Comparison of ENCODE assay signal across 8 cellular contexts in the genomic region with DNA sequence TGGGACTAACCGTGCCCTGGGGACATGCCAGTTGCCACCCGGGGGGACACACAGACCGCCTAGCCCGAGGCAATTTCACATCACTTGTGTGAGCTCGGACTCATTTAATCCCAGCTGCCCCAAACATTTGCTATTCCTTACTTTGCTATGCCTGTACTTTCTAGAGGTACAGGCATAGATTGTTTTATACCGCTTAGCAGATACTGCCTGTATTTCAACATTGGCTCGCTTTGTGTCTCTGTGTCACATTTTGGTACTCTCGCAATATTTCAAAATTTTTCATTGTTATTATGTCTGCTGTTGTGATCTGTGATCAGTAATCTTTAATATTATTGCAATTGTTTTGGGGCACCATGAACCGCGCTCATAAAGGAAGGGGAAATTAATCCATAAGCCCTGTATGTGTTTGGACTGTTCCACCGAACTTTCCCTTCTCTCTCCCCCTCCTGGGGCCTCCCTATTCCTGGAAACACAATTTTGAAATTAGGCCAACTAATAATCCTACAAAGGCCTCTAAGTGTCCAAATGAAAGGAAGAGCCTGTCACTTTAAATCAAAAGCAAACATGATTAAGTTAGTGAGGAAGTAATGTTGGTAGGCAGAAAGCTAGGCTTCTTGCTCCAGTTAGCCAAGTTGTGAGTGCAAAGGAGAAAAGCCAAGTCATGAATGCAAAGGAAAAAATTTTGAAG. TPM values are rescaled to one million over a fixed set of nuclear protein-coding genes. Genes with fewer than 3 reads are reported as not detected.
DNase-seq lines count a peak whose midpoint lies in the region; ATAC-seq, FAIRE-seq and TF ChIP-seq lines count a peak whose summit lies in the region.

No MANE protein-coding gene starts in this region.

- no peak for FAIRE-seq in RCC 7860 (lab: Jason Lieb, UNC)

- peak; percentile 14 for DNase-seq in myocyte (ENCODE audit: low read depth)
- no peak for DNase-seq in GM20000 (ENCODE audit: low spot score)
- DNase-seq in GDM1 (lab: John Stamatoyannopoulos, UW): no peak
- DNase-seq in KG1 (lab: John Stamatoyannopoulos, UW): no peak
- DNase-seq in RCC 7860 (ENCODE audit: low spot score): no peak

- no peaks in the 10 kb centered on the region for H4K20me1 ChIP-seq in OCI-LY3 (ENCODE audit: insufficient read depth, low read length)

- H3K27me3 ChIP-seq in OCI-LY3 (ENCODE audit: low read depth, low read length) (no peaks in the 10 kb centered on the region), duodenal mucosa (ENCODE audit: control insufficient read depth in 1 of 2, insufficient read depth in 2 of 2, low read length in 2 of 2) (no peaks in the 10 kb centered on the region)

- H3K4me3 ChIP-seq in OCI-LY3 (ENCODE audit: low read length) (peak overlapping the region; percentile 89), duodenal mucosa (ENCODE audit: low read depth in 1 of 2, low read length in 2 of 2) (peak overlapping the region; percentile 84 to 87)

- TF ChIP-seq CTCF in OCI-LY3 (IDR thresholded peaks at IDR 0.05; ENCODE audit: low read depth, low read length) (no peak), GM20000 (IDR thresholded peaks at IDR 0.05; ENCODE audit: extremely low read depth, missing control alignments) (no peak)

- H3K36me3 ChIP-seq in OCI-LY3 (replicated peaks; ENCODE audit: low read depth, low read length): peaks cover 4% of the 10 kb centered on the region
- peaks cover 5 to 6% of the 10 kb centered on the region in 2 donors for H3K36me3 ChIP-seq in duodenal mucosa (ENCODE audit: control insufficient read depth in 1 of 2, insufficient read depth in 2 of 2, low read length in 2 of 2)

- H2AFZ ChIP-seq in OCI-LY3 (ENCODE audit: low read depth, low read length): peak overlapping the region; percentile 78

- peaks cover 10% of the 10 kb centered on the region; the same call in 1 of the 2 replicates for H3K79me2 ChIP-seq in OCI-LY3 (ENCODE audit: low read length)

- H3K9me3 ChIP-seq in OCI-LY3 (ENCODE audit: insufficient read depth, low read length): no peaks in the 10 kb centered on the region
- H3K9me3 ChIP-seq in duodenal mucosa (ENCODE audit: control insufficient read depth in 1 of 2, low read length in 2 of 2): no peaks in the 10 kb centered on the region

- H3K9ac ChIP-seq in OCI-LY3 (ENCODE audit: low read length) (peak overlapping the region; percentile 88), duodenal mucosa (ENCODE audit: low read depth in 1 of 2, low read length in 2 of 2) (peak overlapping the region; percentile 71 to 82)

- peak overlapping the region; percentile 88 for H3K4me2 ChIP-seq in OCI-LY3 (ENCODE audit: low read length)

- ATAC-seq in GM18508 (IDR thresholded peaks at IDR 0.05; ENCODE audit: insufficient read depth, unreplicated experiment): peak; percentile 15

- H3K27ac ChIP-seq in OCI-LY3 (ENCODE audit: low read length) (no peak overlapping the region), duodenal mucosa (ENCODE audit: low read depth, low read length) (peak overlapping the region; percentile 84)

- peaks cover 16% of the 10 kb centered on the region for H3K4me1 ChIP-seq in OCI-LY3 (ENCODE audit: low read length)
- H3K4me1 ChIP-seq in duodenal mucosa (ENCODE audit: control insufficient read depth in 1 of 2, insufficient read depth in 2 of 2, low read length in 2 of 2): peaks cover 34% of the 10 kb centered on the region in 2 donors

RNA-seq across cellular contexts. Expression of a gene that starts 0.6 kb away (rescaled TPM):
- total RNA-seq in myocyte: 11.6 and 18.3 TPM in 2 replicates
- polyA plus RNA-seq in myocyte (2012): 11.7 TPM

RNA-seq across cellular contexts. Expression of a gene that starts 26.1 kb away (rescaled TPM):
- total RNA-seq in myocyte: 22.2 and 22.4 TPM in 2 replicates
- 33.3 TPM for polyA plus RNA-seq in myocyte (2012)
